In genomic region chr6:105968955-105969333, GRCh38 we compare ENCODE assay signal across 38 cellular contexts.
"Had no signal": no experiment of that assay in that cellular context is flagged by ENCODE, and none has a peak within 500 bp of the region (broad histone marks: within the 10 kb centered on the region; RNA-seq: fewer than 3 reads in every experiment).

No MANE protein-coding gene starts in this region.

- H3K27ac ChIP-seq: adrenal gland, ascending aorta, body of pancreas, brain microvascular endothelial cell, breast epithelium, cardiac muscle cell had no signal

- H3K4me1 ChIP-seq: adrenal gland, ascending aorta, body of pancreas, breast epithelium had no signal

- H3K4me3 Mint-ChIP-seq: activated naive CD4-positive, alpha-beta T cell treated with anti-CD3 and anti-CD28 coated beads for 36 hours; activated naive CD4-positive, alpha-beta T cell treated with anti-CD3 and anti-CD28 coated beads, Interleukin-2, amount 10 ng/mL, durations not matched to agents 7 days and 5 days; activated naive CD4-positive, alpha-beta T cell treated with anti-CD3 and anti-CD28 coated beads, Interleukin-2, amount 50 U/mL, for 24 hours; activated naive CD8-positive, alpha-beta T cell; activated naive CD8-positive, alpha-beta T cell treated with anti-CD3 and anti-CD28 coated beads for 36 hours; activated naive CD8-positive, alpha-beta T cell treated with anti-CD3 and anti-CD28 coated beads, Interleukin-2, amount 10 ng/mL, durations not matched to agents 7 days and 5 days; activated naive CD8-positive, alpha-beta T cell treated with anti-CD3 and anti-CD28 coated beads, Interleukin-2, amount 50 U/mL, for 24 hours; activated T-cell treated with anti-CD3 and anti-CD28 coated beads, Interleukin-2, amount 50 U/mL, for 24 hours; activated T-cell treated with anti-CD3 and anti-CD28 coated beads, Interleukin-2, amount 50 U/mL, for 4 hours; activated T-cell treated with anti-CD3 and anti-CD28 coated beads, Interleukin-2, amount 50 U/mL, for 72 hours; activated T-helper 1 cell treated with anti-CD3 and anti-CD28 coated beads, Interleukin-12 subunit alpha, Interleukin-12 subunit beta, Interleukin-2, Interleukin-4 antibody, amounts not matched to agents 30 ng/mL and 10 ng/mL and 1 ng/mL, durations not matched to agents 14 hours and 24 hours and 36 hours; activated T-helper 17 cell treated with anti-CD3 and anti-CD28 coated beads, Interleukin-2, amount 50 U/mL, for 72 hours; brain; central memory CD8-positive, alpha-beta T cell had no signal

- H3K4me3 ChIP-seq: adrenal gland, ascending aorta, body of pancreas, breast epithelium, cardiac muscle cell had no signal

- H3K27ac Mint-ChIP-seq: activated naive CD4-positive, alpha-beta T cell treated with anti-CD3 and anti-CD28 coated beads for 36 hours; activated naive CD4-positive, alpha-beta T cell treated with anti-CD3 and anti-CD28 coated beads, Interleukin-2, amount 10 ng/mL, durations not matched to agents 7 days and 5 days; activated naive CD4-positive, alpha-beta T cell treated with anti-CD3 and anti-CD28 coated beads, Interleukin-2, amount 50 U/mL, for 24 hours; activated naive CD4-positive, alpha-beta T cell treated with anti-CD3 and anti-CD28 coated beads, Interleukin-2, amount 50 U/mL, for 72 hours; activated naive CD8-positive, alpha-beta T cell; activated naive CD8-positive, alpha-beta T cell treated with anti-CD3 and anti-CD28 coated beads for 36 hours; activated naive CD8-positive, alpha-beta T cell treated with anti-CD3 and anti-CD28 coated beads, Interleukin-2, amount 10 ng/mL, durations not matched to agents 7 days and 5 days; activated naive CD8-positive, alpha-beta T cell treated with anti-CD3 and anti-CD28 coated beads, Interleukin-2, amount 50 U/mL, for 24 hours; activated T-cell treated with anti-CD3 and anti-CD28 coated beads, Interleukin-2, amount 50 U/mL, for 24 hours; activated T-cell treated with anti-CD3 and anti-CD28 coated beads, Interleukin-2, amount 50 U/mL, for 72 hours; activated T-helper 1 cell treated with anti-CD3 and anti-CD28 coated beads, Interleukin-12 subunit alpha, Interleukin-12 subunit beta, Interleukin-2, Interleukin-4 antibody, amounts not matched to agents 30 ng/mL and 10 ng/mL and 1 ng/mL, durations not matched to agents 14 hours and 24 hours and 36 hours; activated T-helper 17 cell treated with anti-CD3 and anti-CD28 coated beads, Interleukin-2, amount 50 U/mL, for 72 hours; activated T-helper 2 cell treated with anti-CD3 and anti-CD28 coated beads, Interferon-gamma antibody, Interleukin-2, Interleukin-4, amounts not matched to agents 10 μg/mL and 5 μg/mL and 100 μg/mL, durations not matched to agents 14 hours and 24 hours and 36 hours; brain had no signal

- DNase-seq: activated effector memory CD4-positive, alpha-beta T cell treated with anti-CD3 and anti-CD28 coated beads, Interleukin-2, amount 50 U/mL, for 16 hours; activated effector memory CD4-positive, alpha-beta T cell treated with Interleukin-2 at 50 U/mL for 16 hours; activated gamma-delta T cell; activated gamma-delta T cell treated with Interleukin-2 at 50 U/mL for 16 hours; activated naive CD4-positive, alpha-beta T cell; activated naive CD4-positive, alpha-beta T cell treated with anti-CD3 and anti-CD28 coated beads for 36 hours; activated naive CD4-positive, alpha-beta T cell treated with anti-CD3 and anti-CD28 coated beads, Interleukin-2, amount 10 ng/mL, durations not matched to agents 7 days and 5 days; activated naive CD4-positive, alpha-beta T cell treated with anti-CD3 and anti-CD28 coated beads, Interleukin-2, amount 50 U/mL, for 16 hours; activated naive CD4-positive, alpha-beta T cell treated with Interleukin-2 at 50 U/mL for 16 hours; activated naive CD8-positive, alpha-beta T cell treated with anti-CD3 and anti-CD28 coated beads for 36 hours; activated naive CD8-positive, alpha-beta T cell treated with anti-CD3 and anti-CD28 coated beads, Interleukin-2, amount 10 ng/mL, durations not matched to agents 7 days and 5 days; activated naive CD8-positive, alpha-beta T cell treated with anti-CD3 and anti-CD28 coated beads, Interleukin-2, amount 50 U/mL, for 24 hours; activated T-cell treated with anti-CD3 and anti-CD28 coated beads, Interleukin-2, amount 50 U/mL, for 1 hour; activated T-cell treated with anti-CD3 and anti-CD28 coated beads, Interleukin-2, amount 50 U/mL, for 24 hours; activated T-cell treated with anti-CD3 and anti-CD28 coated beads, Interleukin-2, amount 50 U/mL, for 4 hours; activated T-cell treated with anti-CD3 and anti-CD28 coated beads, Interleukin-2, amount 50 U/mL, for 48 hours; activated T-cell treated with anti-CD3 and anti-CD28 coated beads, Interleukin-2, amount 50 U/mL, for 72 hours; adrenal gland; amniotic stem cell; amygdala; anterior cingulate cortex; aorta; body of pancreas; brain microvascular endothelial cell; caudate nucleus; central memory CD4-positive, alpha-beta T cell; cerebellar nuclear complex had no signal

- H3K36me3 ChIP-seq: adrenal gland, ascending aorta, brain microvascular endothelial cell, breast epithelium, cardiac muscle cell had no signal

- H3K27me3 Mint-ChIP-seq: activated naive CD4-positive, alpha-beta T cell treated with anti-CD3 and anti-CD28 coated beads, Interleukin-2, amount 50 U/mL, for 24 hours; activated T-helper 17 cell treated with anti-CD3 and anti-CD28 coated beads, Interleukin-2, amount 50 U/mL, for 72 hours; central memory CD8-positive, alpha-beta T cell had no signal

- H3K4me1 Mint-ChIP-seq: activated naive CD4-positive, alpha-beta T cell treated with anti-CD3 and anti-CD28 coated beads, Interleukin-2, amount 50 U/mL, for 24 hours; activated naive CD8-positive, alpha-beta T cell treated with anti-CD3 and anti-CD28 coated beads for 36 hours; activated naive CD8-positive, alpha-beta T cell treated with anti-CD3 and anti-CD28 coated beads, Interleukin-2, amount 10 ng/mL, durations not matched to agents 7 days and 5 days; activated naive CD8-positive, alpha-beta T cell treated with anti-CD3 and anti-CD28 coated beads, Interleukin-2, amount 50 U/mL, for 24 hours; activated T-helper 17 cell treated with anti-CD3 and anti-CD28 coated beads, Interleukin-2, amount 50 U/mL, for 72 hours; brain; central memory CD8-positive, alpha-beta T cell had no signal

- H3K27me3 ChIP-seq: adrenal gland, ascending aorta, body of pancreas, brain microvascular endothelial cell, breast epithelium, cardiac muscle cell had no signal

- H3K36me3 Mint-ChIP-seq: brain had no signal
